In genomic region chr10:132647424-132647823, GRCh38 we compare ENCODE assay signal across 26 cellular contexts.
DNase-seq lines count a peak whose midpoint lies in the region; ATAC-seq and TF ChIP-seq lines count a peak whose summit lies in the region.
"Had no signal": no experiment of that assay in that cellular context is flagged by ENCODE, and none has a peak within 500 bp of the region (broad histone marks: within the 10 kb centered on the region; RNA-seq: fewer than 3 reads in every experiment).

No MANE protein-coding gene starts in this region.

- no peaks in the 10 kb centered on the region for H3K27me3 Mint-ChIP-seq in natural killer cell treated with Interleukin-12 subunit alpha and Interleukin-12 subunit beta and Interleukin-15 and Interleukin-18, amount 100 ng/mL, for 72 hours
- H3K27me3 Mint-ChIP-seq in natural killer cell (ENCODE audit: low read depth in 2 of 2) = no peaks in the 10 kb centered on the region
- H3K27me3 Mint-ChIP-seq: B cell; memory B cell; stimulated activated memory B cell treated with anti-CD40 and anti-IgM and Interleukin-4, amounts not matched to agents 10 μg/mL and 1 μg/mL and 100 μg/mL, for 72 hours had no signal

- peak; percentile 58 for DNase-seq in natural killer cell treated with Interleukin-12 subunit alpha and Interleukin-12 subunit beta and Interleukin-15 and Interleukin-18, amount 100 ng/mL, for 72 hours (ENCODE audit: low spot score)
- no peak for DNase-seq in natural killer cell
- no peak for DNase-seq in caudate nucleus (lab: John Stamatoyannopoulos, UW)
- peak; percentile 43 for DNase-seq in sciatic nerve (ENCODE audit: low spot score)
- DNase-seq in DMS 273 (lab: John Stamatoyannopoulos, UW; ENCODE audit: unreplicated experiment) = no peak
- no peak for DNase-seq in activated gamma-delta T cell (lab: John Stamatoyannopoulos, UW)
- DNase-seq: activated CD8-positive, alpha-beta T cell treated with anti-CD3 and anti-CD28 coated beads, Interleukin-2, amount 10 ng/mL, durations not matched to agents 7 days and 5 days; brain microvascular endothelial cell; DMS53; effector memory CD4-positive, alpha-beta T cell; erythroblast; H7; IMR-90; kidney glomerular epithelial cell; NCI-H2029; NCI-H446 treated with DMSO at 0.1 percent for 48 hours; stimulated activated CD4-positive, alpha-beta T cell treated with anti-CD3 and anti-CD28 coated beads, Interleukin-4, amount 100 ng/mL, for 4 hours; T-helper 2 cell had no signal

- no peaks in the 10 kb centered on the region for H3K36me3 Mint-ChIP-seq in natural killer cell treated with Interleukin-12 subunit alpha and Interleukin-12 subunit beta and Interleukin-15 and Interleukin-18, amount 100 ng/mL, for 72 hours
- no peaks in the 10 kb centered on the region for H3K36me3 Mint-ChIP-seq in natural killer cell

- intact Hi-C loops in natural killer cell (cut with micrococcal nuclease) (no loop called here), sciatic nerve (cut with DNase I) (loop anchor here (10.0 kb wide), 1 partner anchor 263 kb away; no protein-coding TSS in a partner anchor)

- TF ChIP-seq CTCF in natural killer cell (IDR thresholded peaks at IDR 0.05) = no peak

- H3K4me3 Mint-ChIP-seq in natural killer cell treated with Interleukin-12 subunit alpha and Interleukin-12 subunit beta and Interleukin-15 and Interleukin-18, amount 100 ng/mL, for 72 hours = no peak overlapping the region
- H3K4me3 Mint-ChIP-seq in natural killer cell = no peak overlapping the region
- H3K4me3 Mint-ChIP-seq: activated CD8-positive, alpha-beta T cell treated with anti-CD3 and anti-CD28 coated beads, Interleukin-2, amount 10 ng/mL, durations not matched to agents 7 days and 5 days; B cell; memory B cell; stimulated activated memory B cell treated with anti-CD40 and anti-IgM and Interleukin-4, amounts not matched to agents 10 μg/mL and 1 μg/mL and 100 μg/mL, for 72 hours had no signal

- no peaks in the 10 kb centered on the region for H3K4me1 Mint-ChIP-seq in natural killer cell treated with Interleukin-12 subunit alpha and Interleukin-12 subunit beta and Interleukin-15 and Interleukin-18, amount 100 ng/mL, for 72 hours (ENCODE audit: low read depth in 2 of 2)
- peaks cover 0 to 4% of the 10 kb centered on the region in 2 donors for H3K4me1 Mint-ChIP-seq in natural killer cell

- H3K9me3 Mint-ChIP-seq in natural killer cell treated with Interleukin-12 subunit alpha and Interleukin-12 subunit beta and Interleukin-15 and Interleukin-18, amount 100 ng/mL, for 72 hours = no peaks in the 10 kb centered on the region
- no peaks in the 10 kb centered on the region for H3K9me3 Mint-ChIP-seq in natural killer cell
- H3K9me3 Mint-ChIP-seq: memory B cell; stimulated activated memory B cell treated with anti-CD40 and anti-IgM and Interleukin-4, amounts not matched to agents 10 μg/mL and 1 μg/mL and 100 μg/mL, for 72 hours had no signal

- H3K27ac ChIP-seq in caudate nucleus (ENCODE audit: low read depth, low read length) = peak overlapping the region; percentile 99
- H3K27ac ChIP-seq: brain microvascular endothelial cell, right lobe of liver, thoracic aorta had no signal

- no peak overlapping the region for H3K27ac Mint-ChIP-seq in natural killer cell treated with Interleukin-12 subunit alpha and Interleukin-12 subunit beta and Interleukin-15 and Interleukin-18, amount 100 ng/mL, for 72 hours
- H3K27ac Mint-ChIP-seq in natural killer cell = no peak overlapping the region
- H3K27ac Mint-ChIP-seq: activated CD8-positive, alpha-beta T cell treated with anti-CD3 and anti-CD28 coated beads, Interleukin-2, amount 10 ng/mL, durations not matched to agents 7 days and 5 days; B cell; memory B cell; progenitor cell of endocrine pancreas; stimulated activated memory B cell treated with anti-CD40 and anti-IgM and Interleukin-4, amounts not matched to agents 10 μg/mL and 1 μg/mL and 100 μg/mL, for 72 hours had no signal

- no peak for ATAC-seq in natural killer cell treated with Interleukin-12 subunit alpha and Interleukin-12 subunit beta and Interleukin-15 and Interleukin-18, amount 100 ng/mL, for 72 hours
- ATAC-seq in natural killer cell = no peak
- no peak for ATAC-seq in sciatic nerve
- no peak for ATAC-seq in HG03159 (IDR thresholded peaks at IDR 0.05; ENCODE audit: unreplicated experiment)
- ATAC-seq: activated CD8-positive, alpha-beta T cell treated with anti-CD3 and anti-CD28 coated beads, Interleukin-2, amount 10 ng/mL, durations not matched to agents 7 days and 5 days; right lobe of liver; SK-N-SH treated with all-trans-retinoic acid at 6 μM for 48 hours; stimulated activated memory B cell treated with anti-CD40 and anti-IgM and Interleukin-4, amounts not matched to agents 10 μg/mL and 1 μg/mL and 100 μg/mL, for 72 hours had no signal

Comparison
In these comparisons a context has a peak if more than half of its experiments do, and no peak if none do; other contexts are left out.
1. DNase-seq: peak in natural killer cell treated with Interleukin-12 subunit alpha and Interleukin-12 subunit beta and Interleukin-15 and Interleukin-18, amount 100 ng/mL, for 72 hours (single experiment) and sciatic nerve (single experiment); none in natural killer cell (single experiment), caudate nucleus (0 of 61), DMS 273 (single experiment) and activated gamma-delta T cell (single experiment).